In genomic region chr6:168906251-168906845, GRCh38 we compare ENCODE assay signal across 15 cellular contexts.
"Had no signal": no experiment of that assay in that cellular context is flagged by ENCODE, and none has a peak within 500 bp of the region (broad histone marks: within the 10 kb centered on the region; RNA-seq: fewer than 3 reads in every experiment).

No MANE protein-coding gene starts in this region.

- H3K27me3 Mint-ChIP-seq: activated naive CD8-positive, alpha-beta T cell; stimulated activated naive B cell treated with anti-CD40 and anti-IgM and Interleukin-4, amounts not matched to agents 10 μg/mL and 1 μg/mL and 100 μg/mL, for 72 hours had no signal

- DNase-seq: activated CD4-positive, alpha-beta T cell treated with anti-CD3 and anti-CD28 coated beads, Interleukin-2, amount 50 U/mL, for 4 hours; activated CD4-positive, CD25-positive, alpha-beta regulatory T cell treated with anti-CD3 and anti-CD28 coated beads, Interleukin-2, amount 50 U/mL, for 72 hours; activated T-cell treated with anti-CD3 and anti-CD28 coated beads, Interleukin-2, amount 50 U/mL, for 1 hour; amygdala; brain microvascular endothelial cell; left lung; posterior cingulate gyrus; right cardiac atrium; spleen; stimulated activated CD4-positive, alpha-beta T cell treated with anti-CD3 and anti-CD28 coated beads, Interleukin-1b, Interleukin-23, amount 100 ng/mL, for 48 hours; stimulated activated naive B cell treated with anti-CD40 and anti-IgM and Interleukin-4, amounts not matched to agents 10 μg/mL and 1 μg/mL and 100 μg/mL, for 72 hours; SW 1271 had no signal

- H3K4me3 Mint-ChIP-seq: activated naive CD8-positive, alpha-beta T cell; stimulated activated naive B cell treated with anti-CD40 and anti-IgM and Interleukin-4, amounts not matched to agents 10 μg/mL and 1 μg/mL and 100 μg/mL, for 72 hours had no signal

- H3K4me1 Mint-ChIP-seq: stimulated activated naive B cell treated with anti-CD40 and anti-IgM and Interleukin-4, amounts not matched to agents 10 μg/mL and 1 μg/mL and 100 μg/mL, for 72 hours had no signal

- H3K36me3 Mint-ChIP-seq: activated naive CD8-positive, alpha-beta T cell; stimulated activated naive B cell treated with anti-CD40 and anti-IgM and Interleukin-4, amounts not matched to agents 10 μg/mL and 1 μg/mL and 100 μg/mL, for 72 hours had no signal

- H3K9me3 ChIP-seq: left lung had no signal

- H3K36me3 ChIP-seq: brain microvascular endothelial cell, left lung, spleen had no signal

- ATAC-seq: left lung; right cardiac atrium; stimulated activated naive B cell treated with anti-CD40 and anti-IgM and Interleukin-4, amounts not matched to agents 10 μg/mL and 1 μg/mL and 100 μg/mL, for 72 hours had no signal

- H3K27me3 ChIP-seq: brain microvascular endothelial cell, dorsolateral prefrontal cortex, foreskin keratinocyte, left lung, spleen had no signal

- H3K4me3 ChIP-seq: dorsolateral prefrontal cortex, left lung, spleen had no signal

- H3K27ac ChIP-seq: brain microvascular endothelial cell, dorsolateral prefrontal cortex, foreskin keratinocyte, left lung had no signal

- H3K27ac Mint-ChIP-seq: activated naive CD8-positive, alpha-beta T cell; stimulated activated naive B cell treated with anti-CD40 and anti-IgM and Interleukin-4, amounts not matched to agents 10 μg/mL and 1 μg/mL and 100 μg/mL, for 72 hours had no signal

- H3K4me1 ChIP-seq: foreskin keratinocyte, left lung, spleen had no signal
